Comparison of ENCODE assay signal across 21 cellular contexts in genomic region chr2:48204750-48205136, GRCh38.
"Had no signal": no experiment of that assay in that cellular context is flagged by ENCODE, and none has a peak within 500 bp of the region (broad histone marks: within the 10 kb centered on the region; RNA-seq: fewer than 3 reads in every experiment).

No MANE protein-coding gene starts in this region.

- ATAC-seq: gastrocnemius medialis, lower lobe of right lung had no signal

- H3K27me3 ChIP-seq: esophagus muscularis mucosa, gastrocnemius medialis, sigmoid colon, suprapubic skin, transverse colon had no signal

- H3K27me3 Mint-ChIP-seq: memory B cell, naive B cell had no signal

- FAIRE-seq: keratinocyte had no signal

- H3K36me3 Mint-ChIP-seq: immature natural killer cell, memory B cell, naive B cell had no signal

- H3K9me3 Mint-ChIP-seq: immature natural killer cell, memory B cell, naive B cell, nephron progenitor cell had no signal

- H3K27ac ChIP-seq: epithelial cell of prostate, esophagus muscularis mucosa, gastrocnemius medialis, left ventricle myocardium inferior, lower lobe of right lung, skin epidermis, suprapubic skin had no signal

- DNase-seq: central memory CD4-positive, alpha-beta T cell; cortex of kidney; effector memory CD4-positive, alpha-beta T cell; gastrocnemius medialis; immature natural killer cell; left cardiac atrium; left ventricle myocardium inferior; lower lobe of right lung; nephron progenitor cell; sigmoid colon; stimulated activated CD4-positive, alpha-beta T cell treated with anti-CD3 and anti-CD28 coated beads, Interleukin-2, amount 100 ng/mL, for 24 hours; stimulated activated CD4-positive, alpha-beta T cell treated with anti-CD3 and anti-CD28 coated beads, Interleukin-4, amount 100 ng/mL, for 4 hours; stimulated activated naive CD4-positive, alpha-beta T cell; transverse colon had no signal

- H3K4me3 Mint-ChIP-seq: immature natural killer cell, nephron progenitor cell had no signal

- H3K4me1 Mint-ChIP-seq: immature natural killer cell, nephron progenitor cell had no signal

- H3K27ac Mint-ChIP-seq: immature natural killer cell, nephron progenitor cell had no signal
